9 cellular contexts compared by ENCODE assay signal in genomic region chr1:223175032-223175431, GRCh38. TPM values are rescaled to one million over a fixed set of nuclear protein-coding genes. Genes with fewer than 3 reads are reported as not detected.
A peak's percentile ranks its signal among the peaks of the same experiment; 100 is the strongest.
DNase-seq lines count a peak whose midpoint lies in the region; ATAC-seq and TF ChIP-seq lines count a peak whose summit lies in the region.
"Had no signal": no experiment of that assay in that cellular context is flagged by ENCODE, and none has a peak within 500 bp of the region (broad histone marks: within the 10 kb centered on the region; RNA-seq: fewer than 3 reads in every experiment).

No MANE protein-coding gene starts in this region.

- H3K27me3 ChIP-seq in Loucy (ENCODE audit: insufficient read depth, low read length, poor library complexity, severe bottlenecking), result no peaks in the 10 kb centered on the region

- no peaks in the 10 kb centered on the region for H3F3A ChIP-seq in Loucy (ENCODE audit: low read depth)

- peak; percentile 54 for DNase-seq in Calu3
- DNase-seq in nephron progenitor cell, result peak; percentile 32
- no peak for DNase-seq in H4 (ENCODE audit: low spot score)
- no peak for DNase-seq in LoVo (ENCODE audit: low spot score)

- no peaks in the 10 kb centered on the region for H3K36me3 Mint-ChIP-seq in Calu3 (ENCODE audit: insufficient read depth, unreplicated experiment)
- H3K36me3 Mint-ChIP-seq in dendritic cell treated with granulocyte-macrophage colony-stimulating factor and Interleukin-4, amounts not matched to agents 40 ng/mL and 50 ng/mL, for 4 days (ENCODE audit: low read depth), result no peaks in the 10 kb centered on the region
- no peaks in the 10 kb centered on the region for H3K36me3 Mint-ChIP-seq in nephron progenitor cell (ENCODE audit: low read depth)

- no peaks in the 10 kb centered on the region for H4K20me1 ChIP-seq in Loucy (ENCODE audit: insufficient read depth, low read length, poor library complexity, severe bottlenecking)

- H3K36me3 ChIP-seq in Loucy (ENCODE audit: insufficient read depth, low read length), result no peaks in the 10 kb centered on the region

- H3K4me3 ChIP-seq in Loucy (ENCODE audit: low read length, poor library complexity, severe bottlenecking), result no peak overlapping the region

- H3K27ac Mint-ChIP-seq in Calu3 (ENCODE audit: unreplicated experiment), result no peak overlapping the region
- peak overlapping the region; percentile 93 for H3K27ac Mint-ChIP-seq in dendritic cell treated with granulocyte-macrophage colony-stimulating factor and Interleukin-4, amounts not matched to agents 40 ng/mL and 50 ng/mL, for 4 days
- no peak overlapping the region for H3K27ac Mint-ChIP-seq in nephron progenitor cell
- H3K27ac Mint-ChIP-seq: stimulated activated naive CD8-positive, alpha-beta T cell treated with anti-CD3 and anti-CD28 coated beads, Interleukin-15, Interleukin-2, amounts not matched to agents 100 ng/mL and 50 ng/mL, for 24 hours had no signal

- CTCF ChIA-PET in Calu3 (lab: Charles Lee), result interaction anchor here (0.6 to 1.5 kb wide), 13 partner anchors 13 to 1123 kb away, joined by 3 to 18 read pairs (median 4); partner anchors contain the start of genes CAPN8 and SUSD4

- no peaks in the 10 kb centered on the region for H3K9me3 ChIP-seq in Loucy (ENCODE audit: insufficient read depth, low read depth, low read length)

- H2AFZ ChIP-seq in Loucy (ENCODE audit: low read length), result no peak overlapping the region

- no peaks in the 10 kb centered on the region for H3K79me2 ChIP-seq in Loucy (ENCODE audit: insufficient read depth, low read length)

- H3K9me2 ChIP-seq in Loucy (replicated peaks; ENCODE audit: low read depth, low read length), result no peaks in the 10 kb centered on the region

- no peaks in the 10 kb centered on the region for H3K4me1 ChIP-seq in Loucy (ENCODE audit: insufficient read depth, low read length, poor library complexity, severe bottlenecking)

- H3K4me1 Mint-ChIP-seq in Calu3 (ENCODE audit: low read depth, unreplicated experiment), result peaks cover 38% of the 10 kb centered on the region
- H3K4me1 Mint-ChIP-seq in dendritic cell treated with granulocyte-macrophage colony-stimulating factor and Interleukin-4, amounts not matched to agents 40 ng/mL and 50 ng/mL, for 4 days (ENCODE audit: low read depth), result peaks cover 53% of the 10 kb centered on the region
- H3K4me1 Mint-ChIP-seq in nephron progenitor cell, result peaks cover 18% of the 10 kb centered on the region

- H3K27me3 Mint-ChIP-seq in Calu3 (ENCODE audit: unreplicated experiment) (no peaks in the 10 kb centered on the region), nephron progenitor cell (ENCODE audit: low read depth, poor library complexity) (peaks cover 14% of the 10 kb centered on the region)
- no peaks in the 10 kb centered on the region for H3K27me3 Mint-ChIP-seq in dendritic cell treated with granulocyte-macrophage colony-stimulating factor and Interleukin-4, amounts not matched to agents 40 ng/mL and 50 ng/mL, for 4 days

- ATAC-seq in HG03469 (IDR thresholded peaks at IDR 0.05; ENCODE audit: unreplicated experiment) (no peak), GM21367 (IDR thresholded peaks at IDR 0.05; ENCODE audit: unreplicated experiment) (no peak)

- H3K9ac ChIP-seq in Loucy (ENCODE audit: low read depth, low read length, poor library complexity, severe bottlenecking), result no peak overlapping the region

- intact Hi-C loops in Calu3 (cut with micrococcal nuclease; ENCODE audit: unreplicated experiment), result loop anchor here (1.0 kb wide), 2 partner anchors 69 to 356 kb away; no protein-coding TSS in a partner anchor
- intact Hi-C loops in dendritic cell treated with granulocyte-macrophage colony-stimulating factor and Interleukin-4, amounts not matched to agents 40 ng/mL and 50 ng/mL, for 4 days (cut with micrococcal nuclease), result no loop called here

- BruUV-seq in Calu3 (replicated peaks; lab: Mats Ljungman, UMichigan), result no TSS peak

- no peak overlapping the region for H3K4me2 ChIP-seq in Loucy (ENCODE audit: low read depth, low read length, poor library complexity, severe bottlenecking)

- H3K4me3 Mint-ChIP-seq in Calu3 (ENCODE audit: low read depth, unreplicated experiment) (no peak overlapping the region), nephron progenitor cell (no peak overlapping the region)
- no peak overlapping the region for H3K4me3 Mint-ChIP-seq in dendritic cell treated with granulocyte-macrophage colony-stimulating factor and Interleukin-4, amounts not matched to agents 40 ng/mL and 50 ng/mL, for 4 days
- H3K4me3 Mint-ChIP-seq: stimulated activated naive CD8-positive, alpha-beta T cell treated with anti-CD3 and anti-CD28 coated beads, Interleukin-15, Interleukin-2, amounts not matched to agents 100 ng/mL and 50 ng/mL, for 24 hours had no signal

- H3K9me3 Mint-ChIP-seq in Calu3 (ENCODE audit: low read depth, unreplicated experiment), result no peaks in the 10 kb centered on the region
- no peaks in the 10 kb centered on the region for H3K9me3 Mint-ChIP-seq in dendritic cell treated with granulocyte-macrophage colony-stimulating factor and Interleukin-4, amounts not matched to agents 40 ng/mL and 50 ng/mL, for 4 days
- peaks cover 13% of the 10 kb centered on the region for H3K9me3 Mint-ChIP-seq in nephron progenitor cell
- H3K9me3 Mint-ChIP-seq: stimulated activated naive CD8-positive, alpha-beta T cell treated with anti-CD3 and anti-CD28 coated beads, Interleukin-15, Interleukin-2, amounts not matched to agents 100 ng/mL and 50 ng/mL, for 24 hours had no signal

- peak; percentile 47 for TF ChIP-seq CTCF in Calu3 (IDR thresholded peaks at IDR 0.05; ENCODE audit: unreplicated experiment)
- TF ChIP-seq CTCF in Loucy (conservative IDR thresholded peaks at IDR 0.05; ENCODE audit: low read length), result peak; percentile 44
- peak; percentile 30 for TF ChIP-seq CTCF in nephron progenitor cell (IDR thresholded peaks at IDR 0.05)

RNA-seq across cellular contexts. Expression of gene TLR5, which starts 32.0 kb away (rescaled TPM):
- total RNA-seq in Calu3 (2022), result 11.7 and 17.3 TPM in 2 replicates
- 2.1 TPM in 1 of 2 replicates, not detected in the other for total RNA-seq in H4 (2014; rRNA removed; shearing (Covaris generic))

Comparison
In these comparisons a context has a peak if more than half of its experiments do, and no peak if none do; other contexts are left out.
1. DNase-seq: peak in Calu3 (single experiment) and nephron progenitor cell (single experiment); none in H4 (single experiment) and LoVo (single experiment).
2. Peak in every context shown above with its lines, with median percentiles within 50 percentile points of each other: CTCF ChIP-seq.